ENCODE assay signal across 24 cellular contexts in the genomic region with DNA sequence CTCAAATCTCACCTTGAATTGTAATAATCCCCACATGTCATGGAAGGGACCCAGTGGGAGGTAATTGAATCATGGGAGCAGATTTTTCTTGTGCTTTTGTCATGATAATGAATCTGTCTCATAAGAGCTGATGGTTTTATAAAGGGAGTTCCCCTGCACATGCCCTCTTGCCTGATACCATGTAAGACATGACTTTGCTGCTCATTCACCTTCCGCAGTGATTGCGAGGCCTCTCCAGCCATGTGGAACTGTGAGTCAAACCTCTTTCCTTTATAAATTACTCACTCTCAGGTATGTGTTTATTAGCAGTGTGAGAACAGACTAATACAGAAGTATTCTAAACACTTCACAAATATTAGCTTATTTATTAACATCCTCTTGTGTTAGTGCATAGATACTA.
"Had no signal": no experiment of that assay in that cellular context is flagged by ENCODE, and none has a peak within 500 bp of the region (broad histone marks: within the 10 kb centered on the region; RNA-seq: fewer than 3 reads in every experiment).

No MANE protein-coding gene starts in this region.

- H3K36me3 ChIP-seq: esophagus squamous epithelium, heart right ventricle, left lung, neural progenitor cell, sigmoid colon, transverse colon had no signal

- DNase-seq: activated CD4-positive, alpha-beta T cell treated with anti-CD3 and anti-CD28 coated beads, Interleukin-2, amount 10 ng/mL, durations not matched to agents 7 days and 5 days; activated CD4-positive, CD25-positive, alpha-beta regulatory T cell treated with anti-CD3 and anti-CD28 coated beads, Interleukin-2, amount 50 U/mL, for 72 hours; activated CD8-positive, alpha-beta memory T cell treated with anti-CD3 and anti-CD28 coated beads, Interleukin-2, amount 10 ng/mL, durations not matched to agents 7 days and 5 days; activated CD8-positive, alpha-beta T cell treated with anti-CD3 and anti-CD28 coated beads for 36 hours; activated gamma-delta T cell; activated naive CD4-positive, alpha-beta T cell treated with anti-CD3 and anti-CD28 coated beads, Interleukin-2, amount 50 U/mL, for 16 hours; activated naive CD8-positive, alpha-beta T cell treated with anti-CD3 and anti-CD28 coated beads, Interleukin-2, amount 50 U/mL, for 24 hours; activated T-cell treated with anti-CD3 and anti-CD28 coated beads for 4 hours; anterior cingulate cortex; caudate nucleus; effector CD8-positive, alpha-beta T cell; esophagus squamous epithelium; heart right ventricle; left lung; naive thymus-derived CD4-positive, alpha-beta T cell; retina; sigmoid colon; stimulated activated CD4-positive, alpha-beta T cell treated with anti-CD3 and anti-CD28 coated beads, Interleukin-15, amount 100 ng/mL, for 24 hours; transverse colon had no signal

- H3K27ac ChIP-seq: esophagus squamous epithelium, heart right ventricle, left lung, neural progenitor cell, sigmoid colon, transverse colon, VCaP had no signal

- ATAC-seq: activated CD8-positive, alpha-beta memory T cell treated with anti-CD3 and anti-CD28 coated beads, Interleukin-2, amount 10 ng/mL, durations not matched to agents 7 days and 5 days; activated CD8-positive, alpha-beta T cell treated with anti-CD3 and anti-CD28 coated beads for 36 hours; activated naive CD8-positive, alpha-beta T cell treated with anti-CD3 and anti-CD28 coated beads, Interleukin-2, amount 50 U/mL, for 24 hours; heart right ventricle; left lung; naive thymus-derived CD4-positive, alpha-beta T cell; stimulated activated memory B cell treated with anti-CD40 and anti-IgM and Interleukin-4, amounts not matched to agents 10 μg/mL and 1 μg/mL and 100 μg/mL, for 72 hours had no signal

- H3K27me3 ChIP-seq: esophagus squamous epithelium, heart right ventricle, left lung, neural progenitor cell, sigmoid colon, transverse colon had no signal

- H3K4me3 ChIP-seq: esophagus squamous epithelium, heart right ventricle, left lung, lung, neural progenitor cell, sigmoid colon, smooth muscle cell, transverse colon had no signal
